In the genomic region with DNA sequence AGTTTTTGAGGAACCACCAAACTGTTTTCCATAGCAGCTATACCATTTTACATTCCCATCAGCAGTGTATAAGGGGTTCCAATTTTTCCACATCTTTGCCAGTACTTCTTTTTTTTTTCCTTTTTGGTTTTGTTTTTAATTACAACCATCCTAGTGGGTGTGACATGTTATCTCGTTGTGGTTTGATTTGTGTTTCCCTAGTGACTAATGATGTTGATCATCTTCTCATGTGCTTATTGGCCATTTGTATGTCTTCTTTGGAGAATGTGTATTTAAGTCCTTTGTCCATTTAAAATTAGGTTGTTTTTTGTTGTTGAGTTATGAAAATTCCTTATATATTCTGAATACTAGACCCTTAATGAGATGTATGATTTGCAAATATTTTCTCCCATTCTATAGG, we compare ENCODE assay signal across 14 cellular contexts. TPM values are rescaled to one million over a fixed set of nuclear protein-coding genes. Genes with fewer than 3 reads are reported as not detected.
DNase-seq lines count a peak whose midpoint lies in the region; ATAC-seq and TF ChIP-seq lines count a peak whose summit lies in the region.
"Had no signal": no experiment of that assay in that cellular context is flagged by ENCODE, and none has a peak within 500 bp of the region (broad histone marks: within the 10 kb centered on the region; RNA-seq: fewer than 3 reads in every experiment).

No MANE protein-coding gene starts in this region.

- H3K27ac ChIP-seq in heart left ventricle = no peak overlapping the region
- H3K27ac ChIP-seq: pancreas, thyroid gland had no signal

- TF ChIP-seq POLR2A in erythroblast (IDR thresholded peaks at IDR 0.05; ENCODE audit: low read length) (no peak), heart left ventricle (IDR thresholded peaks at IDR 0.05) (no peak)

- peaks cover 7% of the 10 kb centered on the region for H3K9me3 Mint-ChIP-seq in activated CD8-positive, alpha-beta T cell treated with anti-CD3 and anti-CD28 coated beads for 36 hours
- no peaks in the 10 kb centered on the region for H3K9me3 Mint-ChIP-seq in activated CD8-positive, alpha-beta T cell treated with anti-CD3 and anti-CD28 coated beads, Interleukin-2, amount 10 ng/mL, durations not matched to agents 7 days and 5 days (ENCODE audit: insufficient read depth)
- H3K9me3 Mint-ChIP-seq in stimulated activated memory B cell treated with anti-CD40 and anti-IgM and Interleukin-4, amounts not matched to agents 10 μg/mL and 1 μg/mL and 100 μg/mL, for 72 hours = no peaks in the 10 kb centered on the region
- H3K9me3 Mint-ChIP-seq: activated naive CD4-positive, alpha-beta T cell treated with anti-CD3 and anti-CD28 coated beads, Interleukin-2, amount 50 U/mL, for 24 hours had no signal

- no peak for ATAC-seq in activated CD8-positive, alpha-beta T cell treated with anti-CD3 and anti-CD28 coated beads for 36 hours
- no peak for ATAC-seq in activated CD8-positive, alpha-beta T cell treated with anti-CD3 and anti-CD28 coated beads, Interleukin-2, amount 10 ng/mL, durations not matched to agents 7 days and 5 days
- ATAC-seq in T-helper 17 cell (peak; percentile 80), heart left ventricle (no peak)
- no peak for ATAC-seq in stimulated activated memory B cell treated with anti-CD40 and anti-IgM and Interleukin-4, amounts not matched to agents 10 μg/mL and 1 μg/mL and 100 μg/mL, for 72 hours
- ATAC-seq: pancreas had no signal

- CTCF ChIA-PET in activated CD8-positive, alpha-beta T cell treated with anti-CD3 and anti-CD28 coated beads for 36 hours (lab: Charles Lee) = interaction anchor here (2.3 kb wide), 1 partner anchor 22 kb away, joined by 7 read pairs; no protein-coding TSS in a partner anchor
- CTCF ChIA-PET in activated CD8-positive, alpha-beta T cell treated with anti-CD3 and anti-CD28 coated beads, Interleukin-2, amount 10 ng/mL, durations not matched to agents 7 days and 5 days (lab: Charles Lee) = interaction anchor here (1.0 to 3.8 kb wide), 2 partner anchors 60 kb away, joined by 3 to 15 read pairs; a partner anchor contains a TSS

- H3K9me3 ChIP-seq in T-helper 17 cell (ENCODE audit: control insufficient read depth, low read length, poor library complexity, severe bottlenecking) (no peaks in the 10 kb centered on the region), heart left ventricle (no peaks in the 10 kb centered on the region)
- H3K9me3 ChIP-seq: pancreas, spleen, thyroid gland had no signal

- intact Hi-C loops in activated CD8-positive, alpha-beta T cell treated with anti-CD3 and anti-CD28 coated beads for 36 hours (cut with micrococcal nuclease) = no loop called here
- intact Hi-C loops in heart left ventricle (cut with DNase I) = no loop called here

- H3K4me1 ChIP-seq in heart left ventricle = peaks cover 0 to 43% (median 0%) of the 10 kb centered on the region in 12 donors

- no peaks in the 10 kb centered on the region for H3K36me3 ChIP-seq in heart left ventricle
- H3K36me3 ChIP-seq: pancreas, spleen, thyroid gland had no signal

- no peak overlapping the region for H3K4me3 ChIP-seq in heart left ventricle
- H3K4me3 ChIP-seq: pancreas, spleen, thyroid gland had no signal

- H3K4me1 Mint-ChIP-seq in activated CD8-positive, alpha-beta T cell treated with anti-CD3 and anti-CD28 coated beads for 36 hours (ENCODE audit: low read depth) = peaks cover 60% of the 10 kb centered on the region
- H3K4me1 Mint-ChIP-seq in activated CD8-positive, alpha-beta T cell treated with anti-CD3 and anti-CD28 coated beads, Interleukin-2, amount 10 ng/mL, durations not matched to agents 7 days and 5 days (ENCODE audit: low read depth) = peaks cover 57% of the 10 kb centered on the region
- peaks cover 54% of the 10 kb centered on the region for H3K4me1 Mint-ChIP-seq in T-helper 17 cell
- peaks cover 71% of the 10 kb centered on the region for H3K4me1 Mint-ChIP-seq in stimulated activated memory B cell treated with anti-CD40 and anti-IgM and Interleukin-4, amounts not matched to agents 10 μg/mL and 1 μg/mL and 100 μg/mL, for 72 hours

- H3K27me3 Mint-ChIP-seq in activated CD8-positive, alpha-beta T cell treated with anti-CD3 and anti-CD28 coated beads for 36 hours = no peaks in the 10 kb centered on the region
- no peaks in the 10 kb centered on the region for H3K27me3 Mint-ChIP-seq in activated CD8-positive, alpha-beta T cell treated with anti-CD3 and anti-CD28 coated beads, Interleukin-2, amount 10 ng/mL, durations not matched to agents 7 days and 5 days (ENCODE audit: low read depth)
- no peaks in the 10 kb centered on the region for H3K27me3 Mint-ChIP-seq in T-helper 17 cell
- H3K27me3 Mint-ChIP-seq in stimulated activated memory B cell treated with anti-CD40 and anti-IgM and Interleukin-4, amounts not matched to agents 10 μg/mL and 1 μg/mL and 100 μg/mL, for 72 hours = no peaks in the 10 kb centered on the region
- H3K27me3 Mint-ChIP-seq: activated naive CD4-positive, alpha-beta T cell treated with anti-CD3 and anti-CD28 coated beads, Interleukin-2, amount 50 U/mL, for 24 hours had no signal

- no peak overlapping the region for H3K4me3 Mint-ChIP-seq in activated CD8-positive, alpha-beta T cell treated with anti-CD3 and anti-CD28 coated beads for 36 hours
- H3K4me3 Mint-ChIP-seq in activated CD8-positive, alpha-beta T cell treated with anti-CD3 and anti-CD28 coated beads, Interleukin-2, amount 10 ng/mL, durations not matched to agents 7 days and 5 days = no peak overlapping the region
- H3K4me3 Mint-ChIP-seq in T-helper 17 cell = peak overlapping the region; percentile 16
- H3K4me3 Mint-ChIP-seq in stimulated activated memory B cell treated with anti-CD40 and anti-IgM and Interleukin-4, amounts not matched to agents 10 μg/mL and 1 μg/mL and 100 μg/mL, for 72 hours = no peak overlapping the region
- H3K4me3 Mint-ChIP-seq: activated naive CD4-positive, alpha-beta T cell treated with anti-CD3 and anti-CD28 coated beads, Interleukin-2, amount 50 U/mL, for 24 hours had no signal

- peak overlapping the region; percentile 21 for H3K27ac Mint-ChIP-seq in activated CD8-positive, alpha-beta T cell treated with anti-CD3 and anti-CD28 coated beads for 36 hours
- no peak overlapping the region for H3K27ac Mint-ChIP-seq in activated CD8-positive, alpha-beta T cell treated with anti-CD3 and anti-CD28 coated beads, Interleukin-2, amount 10 ng/mL, durations not matched to agents 7 days and 5 days
- peak overlapping the region; percentile 54 for H3K27ac Mint-ChIP-seq in T-helper 17 cell
- H3K27ac Mint-ChIP-seq in stimulated activated memory B cell treated with anti-CD40 and anti-IgM and Interleukin-4, amounts not matched to agents 10 μg/mL and 1 μg/mL and 100 μg/mL, for 72 hours = peak overlapping the region; percentile 27
- H3K27ac Mint-ChIP-seq: activated naive CD4-positive, alpha-beta T cell treated with anti-CD3 and anti-CD28 coated beads, Interleukin-2, amount 50 U/mL, for 24 hours had no signal

- no peak for TF ChIP-seq CTCF in activated CD8-positive, alpha-beta T cell treated with anti-CD3 and anti-CD28 coated beads for 36 hours (IDR thresholded peaks at IDR 0.05)
- no peak for TF ChIP-seq CTCF in heart left ventricle (IDR thresholded peaks at IDR 0.05)

- no peaks in the 10 kb centered on the region for H3K27me3 ChIP-seq in heart left ventricle
- H3K27me3 ChIP-seq: pancreas, spleen, thyroid gland had no signal

- H3K36me3 Mint-ChIP-seq in activated CD8-positive, alpha-beta T cell treated with anti-CD3 and anti-CD28 coated beads for 36 hours (ENCODE audit: low read depth) = peaks cover 11% of the 10 kb centered on the region
- H3K36me3 Mint-ChIP-seq in activated CD8-positive, alpha-beta T cell treated with anti-CD3 and anti-CD28 coated beads, Interleukin-2, amount 10 ng/mL, durations not matched to agents 7 days and 5 days (ENCODE audit: low read depth) = peaks cover 26% of the 10 kb centered on the region
- H3K36me3 Mint-ChIP-seq in T-helper 17 cell (ENCODE audit: low read depth) = peaks cover 1% of the 10 kb centered on the region
- H3K36me3 Mint-ChIP-seq in stimulated activated memory B cell treated with anti-CD40 and anti-IgM and Interleukin-4, amounts not matched to agents 10 μg/mL and 1 μg/mL and 100 μg/mL, for 72 hours = peaks cover 7% of the 10 kb centered on the region

- POLR2A ChIA-PET in activated CD8-positive, alpha-beta T cell treated with anti-CD3 and anti-CD28 coated beads for 36 hours (lab: Charles Lee) = interaction anchor here (0.8 kb wide), 1 partner anchor 12 kb away, joined by 4 read pairs; no protein-coding TSS in a partner anchor
- POLR2A ChIA-PET in activated CD8-positive, alpha-beta T cell treated with anti-CD3 and anti-CD28 coated beads, Interleukin-2, amount 10 ng/mL, durations not matched to agents 7 days and 5 days (lab: Charles Lee) = no interaction called here

- DNase-seq in activated CD8-positive, alpha-beta T cell treated with anti-CD3 and anti-CD28 coated beads for 36 hours = no peak
- no peak for DNase-seq in activated CD8-positive, alpha-beta T cell treated with anti-CD3 and anti-CD28 coated beads, Interleukin-2, amount 10 ng/mL, durations not matched to agents 7 days and 5 days
- DNase-seq in T-helper 17 cell (no peak), erythroblast (lab: John Stamatoyannopoulos, UW) (peak; percentile 15 to 37), cerebellum (ENCODE audit: low spot score) (no peak), heart left ventricle (no peak)
- no peak for DNase-seq in activated effector memory CD4-positive, alpha-beta T cell treated with anti-CD3 and anti-CD28 coated beads, Interleukin-2, amount 50 U/mL, for 16 hours
- DNase-seq: NCI-H146, NCI-H510A treated with DMSO at 0.1 percent for 48 hours, pancreas, spleen, thyroid gland had no signal

- 38 to 57% (median 44%) methylated on average over 1 of the region's 1 CpG for WGBS in heart left ventricle, 4 donors

RNA-seq across cellular contexts. Expression of a gene that starts 59.3 kb away (rescaled TPM):
- 10 to 100 TPM; 60.8 to 61.4 TPM for total RNA-seq in activated CD8-positive, alpha-beta T cell treated with anti-CD3 and anti-CD28 coated beads for 36 hours
- 100 to 1,000 TPM in 1 of 2 experiments, 10 to 100 TPM in 1; 97.3 to 104 TPM for total RNA-seq in activated CD8-positive, alpha-beta T cell treated with anti-CD3 and anti-CD28 coated beads, Interleukin-2, amount 10 ng/mL, durations not matched to agents 7 days and 5 days
- total RNA-seq in T-helper 17 cell (100 to 1,000 TPM; 115 to 125 TPM), cerebellum (25.9 TPM), heart left ventricle (10 to 100 TPM; 24.4 to 42.9 (median 28.9) TPM)
- 10 to 100 TPM; 13.2 to 36.2 TPM for polyA plus RNA-seq in heart left ventricle

Comparison
In these comparisons a context has a peak if more than half of its experiments do, and no peak if none do; other contexts are left out.
1. DNase-seq: peak in erythroblast (2 of 2); none in activated CD8-positive, alpha-beta T cell treated with anti-CD3 and anti-CD28 coated beads for 36 hours (single experiment), activated CD8-positive, alpha-beta T cell treated with anti-CD3 and anti-CD28 coated beads, Interleukin-2, amount 10 ng/mL, durations not matched to agents 7 days and 5 days (single experiment), T-helper 17 cell (0 of 3), activated effector memory CD4-positive, alpha-beta T cell treated with anti-CD3 and anti-CD28 coated beads, Interleukin-2, amount 50 U/mL, for 16 hours (single experiment), cerebellum (single experiment) and heart left ventricle (0 of 5).